ENCODE assay signal across 8 cellular contexts in the genomic region with DNA sequence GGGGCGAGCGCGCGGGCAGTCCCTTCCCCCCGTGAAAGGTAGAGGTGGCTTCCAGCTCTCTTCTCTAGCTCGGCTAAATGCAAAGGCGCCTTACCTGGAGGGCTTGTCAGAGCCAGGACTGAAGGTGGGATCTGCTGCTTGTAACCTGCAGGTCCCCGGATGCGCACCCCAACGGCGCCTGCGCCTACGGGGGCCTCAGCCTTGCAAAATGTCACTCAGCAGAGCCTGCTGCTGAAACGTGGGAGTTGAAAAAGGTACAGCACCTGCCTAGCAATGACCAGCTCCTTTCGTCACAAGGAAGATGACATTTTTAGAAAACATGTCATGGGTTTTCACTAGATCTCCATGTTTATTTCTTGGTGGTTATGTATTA. TPM values are rescaled to one million over a fixed set of nuclear protein-coding genes. Genes with fewer than 3 reads are reported as not detected.
DNase-seq lines count a peak whose midpoint lies in the region; ATAC-seq, FAIRE-seq and TF ChIP-seq lines count a peak whose summit lies in the region.

No MANE protein-coding gene starts in this region.

- H3K27ac Mint-ChIP-seq in type B pancreatic cell: peak overlapping the region; percentile 99

- peaks cover 12% of the 10 kb centered on the region for H3K4me1 Mint-ChIP-seq in type B pancreatic cell (ENCODE audit: unreplicated experiment)

- H3K4me3 Mint-ChIP-seq in type B pancreatic cell: peak overlapping the region; percentile 98

- no peaks in the 10 kb centered on the region for H3K27me3 ChIP-seq in PC-9 (ENCODE audit: insufficient read depth, low read depth)
- no peaks in the 10 kb centered on the region for H3K27me3 ChIP-seq in pancreas

- POLR2A ChIA-PET in PC-9 (lab: Charles Lee; ENCODE audit: unreplicated experiment): interaction anchor here (0.7 to 1.6 kb wide), 3 partner anchors 29 to 96 kb away, joined by 5 to 12 read pairs (median 8); partner anchors contain the start of gene LARP1B

- peaks cover 39% of the 10 kb centered on the region for H3K79me2 ChIP-seq in PC-9 (ENCODE audit: low read depth)

- TF ChIP-seq CTCF in C4-2B (conservative IDR thresholded peaks at IDR 0.05) (no peak; the same call in 1 of the 2 replicates), PC-9 (conservative IDR thresholded peaks at IDR 0.05) (no peak), foreskin fibroblast (IDR thresholded peaks at IDR 0.05; ENCODE audit: low read depth, low read length) (no peak), pancreas (IDR thresholded peaks at IDR 0.05) (no peak), type B pancreatic cell (conservative IDR thresholded peaks at IDR 0.05) (no peak)

- H3K36me3 ChIP-seq in PC-9 (ENCODE audit: low read depth) (no peaks in the 10 kb centered on the region), pancreas (no peaks in the 10 kb centered on the region)

- peak; percentile 38 to 54 for DNase-seq in PC-9
- peak; percentile 60 for DNase-seq in activated T-helper 9 cell treated with anti-CD3 and anti-CD28 coated beads, Interleukin-2, amount 50 U/mL, for 16 hours (ENCODE audit: low read depth)
- DNase-seq in foreskin fibroblast: peak in 1 of 2 donors; percentile 52
- peak; percentile 70 to 80 (median 79) for DNase-seq in pancreas
- DNase-seq in type B pancreatic cell (ENCODE audit: extremely low spot score, unreplicated experiment): no peak

- no peaks in the 10 kb centered on the region for H3K27me3 Mint-ChIP-seq in type B pancreatic cell

- H3K4me3 ChIP-seq in PC-9 (peak overlapping the region; percentile 77), foreskin fibroblast (ENCODE audit: low read depth in 1 of 2, low read length in 2 of 2) (peak overlapping the region; percentile 92 to 98), pancreas (peak overlapping the region; percentile 87 to 95 (median 90))

- peak overlapping the region; percentile 86 for H3K27ac ChIP-seq in C4-2B
- peak overlapping the region; percentile 74 for H3K27ac ChIP-seq in PC-9
- H3K27ac ChIP-seq in pancreas: peak overlapping the region; percentile 92 to 97 (median 94)

- H3K4me2 ChIP-seq in PC-9: peak overlapping the region; percentile 88

- H2AFZ ChIP-seq in PC-9: peak overlapping the region; percentile 89

- CTCF ChIA-PET in PC-9 (lab: Charles Lee): interaction anchor here (0.6 to 1.2 kb wide), 4 partner anchors 22 to 844 kb away, joined by 3 to 5 read pairs (median 4); partner anchors contain the start of gene JADE1

- no peak for FAIRE-seq in pancreas (lab: Jason Lieb, UNC)

- ATAC-seq in GM19324 (IDR thresholded peaks at IDR 0.05; ENCODE audit: low FRiP score, unreplicated experiment) (peak; percentile 24), HG03457 (IDR thresholded peaks at IDR 0.05; ENCODE audit: unreplicated experiment) (peak; percentile 30), pancreas (peak; percentile 60 to 74 (median 66))

- H3F3A ChIP-seq in PC-9 (ENCODE audit: insufficient read depth, low read depth): peaks cover 8% of the 10 kb centered on the region; the same call in 1 of the 2 replicates

- H3K36me3 Mint-ChIP-seq in type B pancreatic cell: peaks cover 4% of the 10 kb centered on the region

- H3K4me1 ChIP-seq in PC-9 (replicated peaks; ENCODE audit: insufficient read depth) (no peaks in the 10 kb centered on the region; the same call in 1 of the 2 replicates), pancreas (peaks cover 5 to 8% (median 8%) of the 10 kb centered on the region in 3 donors)

- intact Hi-C loops in PC-9 (cut with micrococcal nuclease; ENCODE audit: unreplicated experiment) (loop anchor here (1.0 to 5.0 kb wide), 4 partner anchors 85 to 197 kb away; partner anchors contain the start of genes HSPA4L, LARP1B and PLK4), pancreas (cut with DNase I) (no loop called here)

- H3K9me3 ChIP-seq in PC-9 (ENCODE audit: insufficient read depth, low read depth) (no peaks in the 10 kb centered on the region), pancreas (no peaks in the 10 kb centered on the region)

- H3K9me2 ChIP-seq in PC-9 (ENCODE audit: insufficient read depth): no peaks in the 10 kb centered on the region

- H4K20me1 ChIP-seq in PC-9 (ENCODE audit: insufficient read depth): no peaks in the 10 kb centered on the region

- H3K9me3 Mint-ChIP-seq in type B pancreatic cell: no peaks in the 10 kb centered on the region

- 0 to 1% methylated on average over 15 of the region's 15 CpGs for WGBS in pancreas, 2 donors

- TSS peak; percentile 66 for BruUV-seq in PC-9 (replicated peaks; lab: Mats Ljungman, UMichigan)

RNA-seq across cellular contexts. Expression of gene ABHD18, which starts 0.6 kb away (rescaled TPM):
- total RNA-seq in PC-9 (2021) (10.4 and 12.4 TPM in 2 replicates), pancreas (1 to 10 TPM; 5.6 to 9.3 (median 8.8) TPM), type B pancreatic cell (ENCODE audit: low replicate concordance) (10.9 and 13.1 TPM in 2 replicates)
- polyA plus RNA-seq in pancreas: 1 to 10 TPM; 4.0 to 7.7 TPM

RNA-seq across cellular contexts. Expression of gene MFSD8, which starts 0.8 kb away (rescaled TPM):
- 19.0 and 21.4 TPM in 2 replicates for total RNA-seq in PC-9 (2021)
- total RNA-seq in pancreas: 10 to 100 TPM; 10.8 to 15.8 (median 13.1) TPM
- 10 to 100 TPM; 13.5 to 18.4 TPM for polyA plus RNA-seq in pancreas
- 18.4 and 23.7 TPM in 2 replicates for total RNA-seq in type B pancreatic cell (ENCODE audit: low replicate concordance)
